ENCODE assay signal across 18 cellular contexts in the genomic region with DNA sequence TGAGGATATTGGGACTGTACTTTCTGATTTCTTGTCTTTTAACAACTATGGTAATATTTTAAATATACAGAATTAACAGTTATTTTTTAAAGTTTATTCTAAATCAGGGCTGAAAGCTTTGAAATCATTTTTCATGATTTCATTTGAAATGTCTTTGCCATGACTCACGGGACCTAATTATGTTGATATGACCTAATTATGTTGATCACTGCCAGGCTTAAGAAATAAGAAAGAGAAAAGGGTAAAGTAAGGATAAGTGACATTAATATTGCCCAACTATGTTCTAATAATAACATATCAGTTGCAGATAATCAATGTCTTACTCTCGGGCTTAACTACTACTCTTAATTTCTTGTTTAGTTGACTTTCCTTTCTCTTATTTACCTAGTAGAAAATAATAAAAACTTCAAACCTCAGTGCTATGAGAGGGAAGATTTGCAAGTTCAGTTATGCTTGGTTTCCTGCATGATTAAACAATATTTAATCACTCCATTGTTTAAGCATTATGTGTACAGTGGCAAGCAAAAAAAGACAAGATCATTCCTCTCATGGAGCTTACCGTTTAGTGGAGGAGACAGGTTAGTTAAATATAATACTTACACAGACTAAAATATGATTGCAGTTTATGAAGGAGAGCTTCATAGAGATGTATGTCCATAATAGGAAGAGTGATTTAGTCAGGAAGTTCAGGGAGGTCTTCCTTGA.
A peak's percentile ranks its signal among the peaks of the same experiment; 100 is the strongest.
DNase-seq lines count a peak whose midpoint lies in the region; ATAC-seq, FAIRE-seq and TF ChIP-seq lines count a peak whose summit lies in the region.
"Had no signal": no experiment of that assay in that cellular context is flagged by ENCODE, and none has a peak within 500 bp of the region (broad histone marks: within the 10 kb centered on the region; RNA-seq: fewer than 3 reads in every experiment).

No MANE protein-coding gene starts in this region.

- FAIRE-seq in islet of Langerhans (lab: Jason Lieb, UNC), result peak; percentile 27
- FAIRE-seq in kidney (lab: Jason Lieb, UNC), result no peak
- FAIRE-seq: GM19239 had no signal

- H3K27ac ChIP-seq in HUES48 (ENCODE audit: low read depth, low read length) (peak overlapping the region; percentile 25), kidney (ENCODE audit: low read depth in 2 of 2, low read length in 2 of 2) (no peak overlapping the region)
- H3K27ac ChIP-seq: hepatocyte, upper lobe of right lung had no signal

- no peak overlapping the region for H3K4me3 ChIP-seq in AG10803 (ENCODE audit: low read length)
- H3K4me3 ChIP-seq in HUES48 (ENCODE audit: low read depth, low read length), result no peak overlapping the region
- H3K4me3 ChIP-seq in choroid plexus epithelial cell (ENCODE audit: low read depth, low read length), result no peak overlapping the region
- no peak overlapping the region for H3K4me3 ChIP-seq in kidney (ENCODE audit: low read length in 2 of 2)
- H3K4me3 ChIP-seq: hepatocyte, K562, upper lobe of right lung had no signal

- H3K9me3 ChIP-seq in HUES48 (ENCODE audit: control insufficient read depth, insufficient read depth, low read length) (no peaks in the 10 kb centered on the region), kidney (ENCODE audit: control insufficient read depth in 1 of 2, low read length in 2 of 2) (no peaks in the 10 kb centered on the region)
- H3K9me3 ChIP-seq: upper lobe of right lung had no signal

- in situ Hi-C loops in ACHN (cut with HindIII; ENCODE audit: low pct_ligation_motif_present, low pct_unique_long_range_greater_than_20kb, low sequenced_read_pairs), result no loop called here

- no peak for ATAC-seq in HG02759 (IDR thresholded peaks at IDR 0.05; ENCODE audit: unreplicated experiment)
- no peak for ATAC-seq in HG03139 (IDR thresholded peaks at IDR 0.05; ENCODE audit: unreplicated experiment)
- ATAC-seq: K562; stimulated activated memory B cell treated with anti-CD40 and anti-IgM and Interleukin-4, amounts not matched to agents 10 μg/mL and 1 μg/mL and 100 μg/mL, for 72 hours; upper lobe of right lung had no signal

- H3K27me3 ChIP-seq in HUES48 (ENCODE audit: control insufficient read depth, insufficient read depth, low read length), result no peaks in the 10 kb centered on the region
- H3K27me3 ChIP-seq: hepatocyte, upper lobe of right lung had no signal

- H3K4me1 ChIP-seq in HUES48 (ENCODE audit: control insufficient read depth, insufficient read depth, low read length) (no peaks in the 10 kb centered on the region), kidney (ENCODE audit: control insufficient read depth in 1 of 2, insufficient read depth in 1 of 2, low read depth in 1 of 2, low read length in 2 of 2) (no peaks in the 10 kb centered on the region)
- H3K4me1 ChIP-seq: upper lobe of right lung had no signal

- DNase-seq in AG10803 (ENCODE audit: low read depth), result peak; percentile 26
- peak; percentile 16 for DNase-seq in choroid plexus epithelial cell (ENCODE audit: low read depth)
- DNase-seq in kidney, result no peak
- DNase-seq in ACHN, result no peak
- DNase-seq: activated naive CD4-positive, alpha-beta T cell treated with anti-CD3 and anti-CD28 coated beads for 36 hours; caudate nucleus; DMS 273 treated with DMSO at 0.1 percent for 48 hours; NCI-H1417; NCI-H2171 treated with DMSO at 0.1 percent for 48 hours; upper lobe of right lung had no signal

- H3K36me3 ChIP-seq in HUES48 (ENCODE audit: control insufficient read depth, insufficient read depth, low read length) (peaks cover 44% of the 10 kb centered on the region), kidney (ENCODE audit: control insufficient read depth in 1 of 2, insufficient read depth in 2 of 2, low read length in 2 of 2) (peaks cover 7 to 9% of the 10 kb centered on the region in 2 donors)

- intact Hi-C loops in kidney (cut with DNase I), result no loop called here

- H3K9ac ChIP-seq in HUES48 (ENCODE audit: low read depth, low read length), result no peak overlapping the region
- no peak overlapping the region for H3K9ac ChIP-seq in kidney (ENCODE audit: low read length in 2 of 2)

- TF ChIP-seq CTCF in AG10803 (conservative IDR thresholded peaks at IDR 0.05; ENCODE audit: low read length) (no peak), choroid plexus epithelial cell (conservative IDR thresholded peaks at IDR 0.05; ENCODE audit: low read depth, low read length) (no peak), kidney (IDR thresholded peaks at IDR 0.05; ENCODE audit: borderline replicate concordance, extremely low read depth, insufficient read depth) (no peak)

Comparison
In these comparisons a context has a peak if more than half of its experiments do, and no peak if none do; other contexts are left out.
1. DNase-seq: peak in AG10803 (single experiment) and choroid plexus epithelial cell (single experiment); none in kidney (single experiment) and ACHN (single experiment).